1 cellular context compared by ENCODE assay signal in genomic region chr17:77451271-77451893, GRCh38.
A peak's percentile ranks its signal among the peaks of the same experiment; 100 is the strongest.
TF ChIP-seq lines count a peak whose summit lies in the region.

No MANE protein-coding gene starts in this region.

TF ChIP-seq in GM12878, 131 proteins besides CTCF, POLR2A, EP300 and RAD21 (continued from another document and continues in another):
- TF ChIP-seq CHD1 (IDR thresholded peaks at IDR 0.05; ENCODE audit: low read depth, low read length) (no peak), ATF2 (IDR thresholded peaks at IDR 0.05; ENCODE audit: low read length) (no peak), MTA2 (IDR thresholded peaks at IDR 0.05; ENCODE audit: low read depth) (no peak), IRF3 (IDR thresholded peaks at IDR 0.05) (no peak), BCL11A (IDR thresholded peaks at IDR 0.05; ENCODE audit: low read depth, low read length) (no peak), ZNF592 (IDR thresholded peaks at IDR 0.05) (no peak), MEF2B (IDR thresholded peaks at IDR 0.05; ENCODE audit: partially characterized antibody, poor library complexity, severe bottlenecking) (no peak), TCF12 (IDR thresholded peaks at IDR 0.05; ENCODE audit: low read depth, low read length) (no peak), MXI1 (IDR thresholded peaks at IDR 0.05; ENCODE audit: low read depth, low read length) (no peak), ETV6 (conservative IDR thresholded peaks at IDR 0.05 in 1 of 2, IDR thresholded peaks at IDR 0.05 in 1 of 2; ENCODE audit: borderline replicate concordance in 1 of 2, low read depth in 1 of 2) (no peak), NR2C1 (IDR thresholded peaks at IDR 0.05) (no peak), ZBED1 (IDR thresholded peaks at IDR 0.05; ENCODE audit: borderline replicate concordance) (no peak), BHLHE40 (IDR thresholded peaks at IDR 0.05; ENCODE audit: borderline replicate concordance in 1 of 2, low read depth in 2 of 2, low read length in 1 of 2) (peak; percentile 32 to 65; a peak in 1 of 4 replicates), NRF1 (conservative IDR thresholded peaks at IDR 0.05; ENCODE audit: low read depth, low read length) (no peak), JUNB (IDR thresholded peaks at IDR 0.05) (no peak), NR2F1 (conservative IDR thresholded peaks at IDR 0.05) (0 out of 2 replicates have a peak, but pooled peaks have one; percentile 10), STAT3 (IDR thresholded peaks at IDR 0.05; ENCODE audit: low read depth, low read length) (no peak), SIN3A (IDR thresholded peaks at IDR 0.05; ENCODE audit: low read depth, low read length) (no peak), PBX3 (IDR thresholded peaks at IDR 0.05; ENCODE audit: insufficient replicate concordance, low read depth, low read length) (no peak), NFIC (IDR thresholded peaks at IDR 0.05; ENCODE audit: low read depth, low read length) (no peak), CBX3 (IDR thresholded peaks at IDR 0.05; ENCODE audit: borderline replicate concordance, low read depth) (no peak), IKZF2 (IDR thresholded peaks at IDR 0.05) (peak; percentile 81 to 89; a peak in 3 of 4 replicates), FOXM1 (IDR thresholded peaks at IDR 0.05; ENCODE audit: low read depth, low read length) (no peak), SIX5 (IDR thresholded peaks at IDR 0.05; ENCODE audit: low read depth, low read length, severe bottlenecking) (no peak), ATF7 (IDR thresholded peaks at IDR 0.05; ENCODE audit: low read depth) (no peak), ZNF687 (IDR thresholded peaks at IDR 0.05) (peak; percentile 62), TBL1XR1 (IDR thresholded peaks at IDR 0.05; ENCODE audit: low read depth, low read length) (0 out of 2 replicates have a peak, but pooled peaks have one; percentile 53), ESRRA (IDR thresholded peaks at IDR 0.05; ENCODE audit: low read length) (no peak), SPI1 (IDR thresholded peaks at IDR 0.05; ENCODE audit: borderline replicate concordance, insufficient read depth, low read depth, low read length) (no peak), HDAC2 (IDR thresholded peaks at IDR 0.05) (no peak), GATAD2B (conservative IDR thresholded peaks at IDR 0.05; ENCODE audit: low read depth) (0 out of 2 replicates have a peak, but pooled peaks have one; percentile 54), USF2 (IDR thresholded peaks at IDR 0.05; ENCODE audit: borderline replicate concordance, low read depth, low read length) (peak; percentile 67), YY1 (IDR thresholded peaks at IDR 0.05; ENCODE audit: low read depth, low read length) (no peak), IRF5 (IDR thresholded peaks at IDR 0.05; ENCODE audit: borderline replicate concordance) (no peak)
- TF ChIP-seq, protein P1, sequence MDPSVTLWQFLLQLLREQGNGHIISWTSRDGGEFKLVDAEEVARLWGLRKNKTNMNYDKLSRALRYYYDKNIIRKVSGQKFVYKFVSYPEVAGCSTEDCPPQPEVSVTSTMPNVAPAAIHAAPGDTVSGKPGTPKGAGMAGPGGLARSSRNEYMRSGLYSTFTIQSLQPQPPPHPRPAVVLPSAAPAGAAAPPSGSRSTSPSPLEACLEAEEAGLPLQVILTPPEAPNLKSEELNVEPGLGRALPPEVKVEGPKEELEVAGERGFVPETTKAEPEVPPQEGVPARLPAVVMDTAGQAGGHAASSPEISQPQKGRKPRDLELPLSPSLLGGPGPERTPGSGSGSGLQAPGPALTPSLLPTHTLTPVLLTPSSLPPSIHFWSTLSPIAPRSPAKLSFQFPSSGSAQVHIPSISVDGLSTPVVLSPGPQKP (IDR thresholded peaks at IDR 0.05; ENCODE audit: low read depth, low read length), result no peak
- TF ChIP-seq, protein P2, sequence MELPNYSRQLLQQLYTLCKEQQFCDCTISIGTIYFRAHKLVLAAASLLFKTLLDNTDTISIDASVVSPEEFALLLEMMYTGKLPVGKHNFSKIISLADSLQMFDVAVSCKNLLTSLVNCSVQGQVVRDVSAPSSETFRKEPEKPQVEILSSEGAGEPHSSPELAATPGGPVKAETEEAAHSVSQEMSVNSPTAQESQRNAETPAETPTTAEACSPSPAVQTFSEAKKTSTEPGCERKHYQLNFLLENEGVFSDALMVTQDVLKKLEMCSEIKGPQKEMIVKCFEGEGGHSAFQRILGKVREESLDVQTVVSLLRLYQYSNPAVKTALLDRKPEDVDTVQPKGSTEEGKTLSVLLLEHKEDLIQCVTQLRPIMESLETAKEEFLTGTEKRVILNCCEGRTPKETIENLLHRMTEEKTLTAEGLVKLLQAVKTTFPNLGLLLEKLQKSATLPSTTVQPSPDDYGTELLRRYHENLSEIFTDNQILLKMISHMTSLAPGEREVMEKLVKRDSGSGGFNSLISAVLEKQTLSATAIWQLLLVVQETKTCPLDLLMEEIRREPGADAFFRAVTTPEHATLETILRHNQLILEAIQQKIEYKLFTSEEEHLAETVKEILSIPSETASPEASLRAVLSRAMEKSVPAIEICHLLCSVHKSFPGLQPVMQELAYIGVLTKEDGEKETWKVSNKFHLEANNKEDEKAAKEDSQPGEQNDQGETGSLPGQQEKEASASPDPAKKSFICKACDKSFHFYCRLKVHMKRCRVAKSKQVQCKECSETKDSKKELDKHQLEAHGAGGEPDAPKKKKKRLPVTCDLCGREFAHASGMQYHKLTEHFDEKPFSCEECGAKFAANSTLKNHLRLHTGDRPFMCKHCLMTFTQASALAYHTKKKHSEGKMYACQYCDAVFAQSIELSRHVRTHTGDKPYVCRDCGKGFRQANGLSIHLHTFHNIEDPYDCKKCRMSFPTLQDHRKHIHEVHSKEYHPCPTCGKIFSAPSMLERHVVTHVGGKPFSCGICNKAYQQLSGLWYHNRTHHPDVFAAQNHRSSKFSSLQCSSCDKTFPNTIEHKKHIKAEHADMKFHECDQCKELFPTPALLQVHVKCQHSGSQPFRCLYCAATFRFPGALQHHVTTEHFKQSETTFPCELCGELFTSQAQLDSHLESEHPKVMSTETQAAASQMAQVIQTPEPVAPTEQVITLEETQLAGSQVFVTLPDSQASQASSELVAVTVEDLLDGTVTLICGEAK (IDR thresholded peaks at IDR 0.05; ENCODE audit: borderline replicate concordance), result no peak
- TF ChIP-seq, protein P3, sequence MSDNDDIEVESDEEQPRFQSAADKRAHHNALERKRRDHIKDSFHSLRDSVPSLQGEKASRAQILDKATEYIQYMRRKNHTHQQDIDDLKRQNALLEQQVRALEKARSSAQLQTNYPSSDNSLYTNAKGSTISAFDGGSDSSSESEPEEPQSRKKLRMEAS (IDR thresholded peaks at IDR 0.05; ENCODE audit: low read depth, low read length), result peak; percentile 45; the same call in 1 of the 2 replicates
